ENCODE assay signal across 7 cellular contexts in genomic region chr19:5679289-5680082, GRCh38. TPM values are rescaled to one million over a fixed set of nuclear protein-coding genes. Genes with fewer than 3 reads are reported as not detected.
DNase-seq lines count a peak whose midpoint lies in the region; ATAC-seq and TF ChIP-seq lines count a peak whose summit lies in the region.

No MANE protein-coding gene starts in this region.

- H3K36me3 Mint-ChIP-seq in activated CD8-positive, alpha-beta T cell treated with anti-CD3 and anti-CD28 coated beads, Interleukin-2, amount 10 ng/mL, durations not matched to agents 7 days and 5 days (ENCODE audit: low read depth) = peaks cover 4% of the 10 kb centered on the region
- peaks cover 9 to 25% of the 10 kb centered on the region in 2 donors for H3K36me3 Mint-ChIP-seq in stimulated activated naive B cell treated with anti-CD40 and anti-IgM and Interleukin-4, amounts not matched to agents 10 μg/mL and 1 μg/mL and 100 μg/mL, for 72 hours

- H3K27ac Mint-ChIP-seq in activated CD8-positive, alpha-beta T cell treated with anti-CD3 and anti-CD28 coated beads, Interleukin-2, amount 10 ng/mL, durations not matched to agents 7 days and 5 days = peak overlapping the region; percentile 98
- H3K27ac Mint-ChIP-seq in stimulated activated naive B cell treated with anti-CD40 and anti-IgM and Interleukin-4, amounts not matched to agents 10 μg/mL and 1 μg/mL and 100 μg/mL, for 72 hours = peak overlapping the region; percentile 97

- H3K27me3 ChIP-seq in HL-60 (ENCODE audit: insufficient read depth, poor library complexity, severe bottlenecking) (no peaks in the 10 kb centered on the region), iPS DF 6.9 (ENCODE audit: control insufficient read depth, insufficient read depth, low read length) (no peaks in the 10 kb centered on the region)

- no peak for TF ChIP-seq CTCF in HL-60 (IDR thresholded peaks at IDR 0.05; ENCODE audit: insufficient read depth, low read length)

- H3K4me3 Mint-ChIP-seq in activated CD8-positive, alpha-beta T cell treated with anti-CD3 and anti-CD28 coated beads, Interleukin-2, amount 10 ng/mL, durations not matched to agents 7 days and 5 days = peak overlapping the region; percentile 96
- H3K4me3 Mint-ChIP-seq in stimulated activated naive B cell treated with anti-CD40 and anti-IgM and Interleukin-4, amounts not matched to agents 10 μg/mL and 1 μg/mL and 100 μg/mL, for 72 hours = peak overlapping the region; percentile 85 to 88

- no peak for ATAC-seq in activated CD8-positive, alpha-beta T cell treated with anti-CD3 and anti-CD28 coated beads, Interleukin-2, amount 10 ng/mL, durations not matched to agents 7 days and 5 days
- peak; percentile 0 to 3 for ATAC-seq in stimulated activated naive B cell treated with anti-CD40 and anti-IgM and Interleukin-4, amounts not matched to agents 10 μg/mL and 1 μg/mL and 100 μg/mL, for 72 hours (replicated peaks)

- no peaks in the 10 kb centered on the region for H3K9me3 ChIP-seq in iPS DF 6.9 (ENCODE audit: control insufficient read depth, insufficient read depth, low read length)

- peaks cover 2% of the 10 kb centered on the region for H3K4me1 ChIP-seq in iPS DF 6.9 (ENCODE audit: control insufficient read depth, insufficient read depth, low read length)

- peak overlapping the region; percentile 90 for H3K27ac ChIP-seq in HL-60 (replicated peaks)
- no peak overlapping the region for H3K27ac ChIP-seq in iPS DF 6.9 (ENCODE audit: low read length)

- POLR2A ChIA-PET in activated CD8-positive, alpha-beta T cell treated with anti-CD3 and anti-CD28 coated beads, Interleukin-2, amount 10 ng/mL, durations not matched to agents 7 days and 5 days (lab: Charles Lee) = interaction anchor here (0.6 to 2.4 kb wide), 3 partner anchors 10 to 774 kb away, joined by 3 to 12 read pairs (median 3); partner anchors contain the start of genes RPL36, SAFB and SAFB2

- CTCF ChIA-PET in activated CD8-positive, alpha-beta T cell treated with anti-CD3 and anti-CD28 coated beads, Interleukin-2, amount 10 ng/mL, durations not matched to agents 7 days and 5 days (lab: Charles Lee) = no interaction called here

- peak in 1 of 2 experiments; percentile 42 for DNase-seq in HL-60 (ENCODE audit: low read depth in 1 of 2, low spot score in 1 of 2)
- no peak for DNase-seq in activated CD8-positive, alpha-beta T cell treated with anti-CD3 and anti-CD28 coated beads, Interleukin-2, amount 10 ng/mL, durations not matched to agents 7 days and 5 days
- no peak for DNase-seq in iPS DF 6.9 (ENCODE audit: low read depth, low spot score)
- DNase-seq in stimulated activated naive B cell treated with anti-CD40 and anti-IgM and Interleukin-4, amounts not matched to agents 10 μg/mL and 1 μg/mL and 100 μg/mL, for 72 hours = no peak
- DNase-seq in hippocampal formation (lab: John Stamatoyannopoulos, UW) = no peak
- DNase-seq in DMS114 treated with DMSO at 0.1 percent for 48 hours (lab: John Stamatoyannopoulos, UW; ENCODE audit: unreplicated experiment) = no peak
- no peak for DNase-seq in NK-92 treated with Interleukin-12 subunit alpha and Interleukin-12 subunit beta, amount 100 ng/mL, for 24 hours (lab: John Stamatoyannopoulos, UW)

- H3K36me3 ChIP-seq in iPS DF 6.9 (ENCODE audit: control insufficient read depth, insufficient read depth, low read length) = no peaks in the 10 kb centered on the region

- H3K9me3 Mint-ChIP-seq in activated CD8-positive, alpha-beta T cell treated with anti-CD3 and anti-CD28 coated beads, Interleukin-2, amount 10 ng/mL, durations not matched to agents 7 days and 5 days (ENCODE audit: insufficient read depth) = no peaks in the 10 kb centered on the region
- H3K9me3 Mint-ChIP-seq in stimulated activated naive B cell treated with anti-CD40 and anti-IgM and Interleukin-4, amounts not matched to agents 10 μg/mL and 1 μg/mL and 100 μg/mL, for 72 hours = peaks cover 2 to 4% of the 10 kb centered on the region in 2 donors

- H3K27me3 Mint-ChIP-seq in activated CD8-positive, alpha-beta T cell treated with anti-CD3 and anti-CD28 coated beads, Interleukin-2, amount 10 ng/mL, durations not matched to agents 7 days and 5 days (ENCODE audit: low read depth) = peaks cover 12% of the 10 kb centered on the region
- H3K27me3 Mint-ChIP-seq in stimulated activated naive B cell treated with anti-CD40 and anti-IgM and Interleukin-4, amounts not matched to agents 10 μg/mL and 1 μg/mL and 100 μg/mL, for 72 hours = no peaks in the 10 kb centered on the region

- peaks cover 24% of the 10 kb centered on the region for H3K4me1 Mint-ChIP-seq in activated CD8-positive, alpha-beta T cell treated with anti-CD3 and anti-CD28 coated beads, Interleukin-2, amount 10 ng/mL, durations not matched to agents 7 days and 5 days (ENCODE audit: low read depth)
- peaks cover 21 to 28% of the 10 kb centered on the region in 2 donors for H3K4me1 Mint-ChIP-seq in stimulated activated naive B cell treated with anti-CD40 and anti-IgM and Interleukin-4, amounts not matched to agents 10 μg/mL and 1 μg/mL and 100 μg/mL, for 72 hours

- no CpG with 5 or more reads among the region's 26 CpGs for WGBS in iPS DF 6.9 (ENCODE audit: insufficient coverage, insufficient read length)

- H3K4me3 ChIP-seq in HL-60 (replicated peaks; ENCODE audit: insufficient read depth, low read length) = peak overlapping the region; percentile 97
- peak overlapping the region; percentile 64; the same call in 1 of the 2 replicates for H3K4me3 ChIP-seq in iPS DF 6.9 (ENCODE audit: low read length)

RNA-seq across cellular contexts. Expression of gene MICOS13, which starts 0.8 kb away (rescaled TPM):
- total RNA-seq in activated CD8-positive, alpha-beta T cell treated with anti-CD3 and anti-CD28 coated beads, Interleukin-2, amount 10 ng/mL, durations not matched to agents 7 days and 5 days = 10 to 100 TPM; 53.1 to 55.1 TPM

RNA-seq across cellular contexts. Expression of gene HSD11B1L, which starts 1.3 kb away (rescaled TPM):
- 1 to 10 TPM; 2.0 to 2.1 TPM for total RNA-seq in activated CD8-positive, alpha-beta T cell treated with anti-CD3 and anti-CD28 coated beads, Interleukin-2, amount 10 ng/mL, durations not matched to agents 7 days and 5 days

RNA-seq across cellular contexts. Expression of gene RPL36, which starts 10.6 kb away (rescaled TPM):
- 100 to 1,000 TPM; 926 to 951 TPM for total RNA-seq in activated CD8-positive, alpha-beta T cell treated with anti-CD3 and anti-CD28 coated beads, Interleukin-2, amount 10 ng/mL, durations not matched to agents 7 days and 5 days

RNA-seq across cellular contexts. Expression of gene LONP1, which starts 40.5 kb away (rescaled TPM):
- 100 to 1,000 TPM; 114 to 129 TPM for total RNA-seq in activated CD8-positive, alpha-beta T cell treated with anti-CD3 and anti-CD28 coated beads, Interleukin-2, amount 10 ng/mL, durations not matched to agents 7 days and 5 days

RNA-seq across cellular contexts. Expression of gene CATSPERD, which starts 41.0 kb away (rescaled TPM):
- total RNA-seq in activated CD8-positive, alpha-beta T cell treated with anti-CD3 and anti-CD28 coated beads, Interleukin-2, amount 10 ng/mL, durations not matched to agents 7 days and 5 days = not detected
